8 cellular contexts compared by ENCODE assay signal in the genomic region with DNA sequence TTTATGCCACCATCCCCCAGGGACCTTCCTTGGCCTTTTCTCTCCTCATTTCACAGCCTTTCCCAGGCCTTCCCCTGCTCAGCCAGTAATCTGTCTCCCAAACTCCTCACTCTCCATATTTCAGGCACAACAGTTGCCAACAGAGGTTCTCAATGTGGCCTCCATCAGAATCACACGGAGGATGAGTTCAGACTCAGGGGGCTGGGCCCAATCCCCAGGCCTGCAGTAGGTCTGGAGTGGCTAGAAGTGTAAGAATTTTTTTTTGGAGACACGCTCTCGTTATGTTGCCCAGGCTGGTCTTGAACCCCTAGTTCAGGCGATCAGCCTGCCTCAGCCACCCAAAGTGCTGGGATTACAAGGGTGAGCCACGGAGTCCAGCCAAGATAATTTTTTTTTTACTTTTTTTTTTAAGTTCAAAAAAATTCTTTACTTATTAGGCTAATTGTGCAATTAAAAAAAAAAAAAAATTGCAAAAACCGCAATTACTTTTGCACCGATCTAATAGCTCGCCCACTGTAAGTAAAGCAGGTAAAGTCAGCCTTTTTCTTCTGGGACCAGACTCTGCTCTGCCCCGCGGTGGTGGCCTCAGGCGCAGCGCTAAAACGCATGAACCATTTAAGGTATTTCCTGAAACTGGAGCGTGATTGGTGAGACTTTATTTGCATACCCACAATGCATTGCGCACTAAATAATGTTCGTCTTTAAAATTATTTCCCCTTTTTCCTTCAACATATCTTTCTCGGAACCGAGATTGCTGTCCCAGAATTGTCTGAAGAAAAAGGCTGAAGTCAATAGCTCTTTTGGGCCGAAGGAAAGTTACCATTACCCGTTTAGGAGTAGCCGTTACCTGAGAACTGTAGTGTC. TPM values are rescaled to one million over a fixed set of nuclear protein-coding genes. Genes with fewer than 3 reads are reported as not detected.
DNase-seq lines count a peak whose midpoint lies in the region; ATAC-seq and FAIRE-seq lines count a peak whose summit lies in the region.

No MANE protein-coding gene starts in this region.

- H3K27ac Mint-ChIP-seq in CD8-positive, alpha-beta memory T cell = peak overlapping the region; percentile 99 to 100 (median 100)
- H3K27ac Mint-ChIP-seq in memory B cell = peak overlapping the region; percentile 100

- H3K4me3 Mint-ChIP-seq in CD8-positive, alpha-beta memory T cell = peak overlapping the region; percentile 89 to 100 (median 95)
- H3K4me3 Mint-ChIP-seq in memory B cell = peak overlapping the region; percentile 95

- peak overlapping the region; percentile 100 for H3K27ac ChIP-seq in CD8-positive, alpha-beta memory T cell (ENCODE audit: low read depth, low read length)
- peak overlapping the region; percentile 97 for H3K27ac ChIP-seq in effector memory CD4-positive, alpha-beta T cell (ENCODE audit: insufficient read depth, low read length, poor library complexity, severe bottlenecking)

- H3K9me3 Mint-ChIP-seq in CD8-positive, alpha-beta memory T cell = peaks cover 0 to 4% (median 0%) of the 10 kb centered on the region in 5 donors
- H3K9me3 Mint-ChIP-seq in memory B cell = no peaks in the 10 kb centered on the region

- DNase-seq in CD8-positive, alpha-beta memory T cell = peak; percentile 84 to 96 (median 94)
- peak; percentile 86 for DNase-seq in HTR-8/SVneo (ENCODE audit: insufficient read length, low spot score)
- DNase-seq in NK-92 treated with Interleukin-12 subunit alpha and Interleukin-12 subunit beta, amount 100 ng/mL, for 24 hours (lab: John Stamatoyannopoulos, UW) = peak; percentile 80
- peak; percentile 59 to 77 (median 70) for DNase-seq in activated CD8-positive, alpha-beta memory T cell treated with anti-CD3 and anti-CD28 coated beads for 48 hours (ENCODE audit: low read depth in 2 of 3, low spot score in 2 of 3)
- peak; percentile 83 to 87 (median 86) for DNase-seq in effector memory CD4-positive, alpha-beta T cell
- peak; percentile 78 to 90 for DNase-seq in memory B cell (ENCODE audit: low spot score in 2 of 2)
- DNase-seq in stimulated activated CD4-positive, alpha-beta T cell treated with anti-CD3 and anti-CD28 coated beads, TNF-alpha, amount 100 ng/mL, for 48 hours (ENCODE audit: low read depth in 3 of 3) = peak; percentile 79 to 84 (median 82)

- H3K4me1 Mint-ChIP-seq in CD8-positive, alpha-beta memory T cell = peaks cover 31 to 44% (median 40%) of the 10 kb centered on the region in 3 donors
- H3K4me1 Mint-ChIP-seq in memory B cell = peaks cover 18% of the 10 kb centered on the region

- peaks cover 23% of the 10 kb centered on the region for H3K4me1 ChIP-seq in CD8-positive, alpha-beta memory T cell (ENCODE audit: insufficient read depth, low read length)
- H3K4me1 ChIP-seq in effector memory CD4-positive, alpha-beta T cell (ENCODE audit: control insufficient read depth, insufficient read depth, low read length, poor library complexity, severe bottlenecking) = peaks cover 16% of the 10 kb centered on the region

- peaks cover 0 to 13% (median 0%) of the 10 kb centered on the region in 3 donors for H3K36me3 Mint-ChIP-seq in CD8-positive, alpha-beta memory T cell
- no peaks in the 10 kb centered on the region for H3K36me3 Mint-ChIP-seq in memory B cell

- CTCF ChIA-PET in CD8-positive, alpha-beta memory T cell (lab: Charles Lee) = interaction anchor here (0.6 to 1.5 kb wide), 13 partner anchors 8 to 243 kb away, joined by 3 to 6 read pairs (median 4); partner anchors contain the start of genes CLCN6, FBXO6, KIAA2013 and MFN2

- H3K27me3 ChIP-seq in CD8-positive, alpha-beta memory T cell (ENCODE audit: insufficient read depth, low read length, poor library complexity, severe bottlenecking) = no peaks in the 10 kb centered on the region
- no peaks in the 10 kb centered on the region for H3K27me3 ChIP-seq in effector memory CD4-positive, alpha-beta T cell (replicated peaks; ENCODE audit: control insufficient read depth, insufficient read depth, low read length, poor library complexity, severe bottlenecking)

- POLR2A ChIA-PET in CD8-positive, alpha-beta memory T cell (lab: Charles Lee) = interaction anchor here (0.6 to 3.4 kb wide), 23 partner anchors 8 to 1823 kb away, joined by 3 to 40 read pairs (median 6); partner anchors contain the start of genes AGTRAP, CLCN6, FBXO6 and KIAA2013

- no peak for FAIRE-seq in HTR-8/SVneo (lab: Jason Lieb, UNC)

- ATAC-seq in GM21367 (IDR thresholded peaks at IDR 0.05; ENCODE audit: unreplicated experiment) (peak; percentile 32), memory B cell (ENCODE audit: low read depth) (peak; percentile 53)

- H3K9me3 ChIP-seq in CD8-positive, alpha-beta memory T cell (ENCODE audit: low read length) = no peaks in the 10 kb centered on the region
- H3K9me3 ChIP-seq in effector memory CD4-positive, alpha-beta T cell (ENCODE audit: control insufficient read depth, low read length) = no peaks in the 10 kb centered on the region

- H3K4me3 ChIP-seq in CD8-positive, alpha-beta memory T cell (ENCODE audit: low read length) = peak overlapping the region; percentile 76
- H3K4me3 ChIP-seq in effector memory CD4-positive, alpha-beta T cell (ENCODE audit: insufficient read depth, low read depth, low read length, poor library complexity, severe bottlenecking) = no peak overlapping the region

- no peaks in the 10 kb centered on the region for H3K36me3 ChIP-seq in CD8-positive, alpha-beta memory T cell (ENCODE audit: insufficient read depth, low read length)
- no peaks in the 10 kb centered on the region for H3K36me3 ChIP-seq in effector memory CD4-positive, alpha-beta T cell (ENCODE audit: control insufficient read depth, insufficient read depth, low read length)

- H3K27me3 Mint-ChIP-seq in CD8-positive, alpha-beta memory T cell = peaks cover 0 to 8% of the 10 kb centered on the region in 2 donors
- H3K27me3 Mint-ChIP-seq in memory B cell = no peaks in the 10 kb centered on the region

RNA-seq across cellular contexts. Expression of gene KIAA2013, which starts 18.7 kb away (rescaled TPM):
- total RNA-seq in CD8-positive, alpha-beta memory T cell = 10 to 100 TPM; 31.3 to 33.9 TPM
- polyA plus RNA-seq in CD8-positive, alpha-beta memory T cell = 63.2 TPM

RNA-seq across cellular contexts. Expression of gene PLOD1, which starts 27.0 kb away (rescaled TPM):
- 10 to 100 TPM; 25.8 to 31.0 TPM for total RNA-seq in CD8-positive, alpha-beta memory T cell
- polyA plus RNA-seq in CD8-positive, alpha-beta memory T cell = 9.4 TPM

RNA-seq across cellular contexts. Expression of gene NPPB, which starts 48.8 kb away (rescaled TPM):
- not detected for total RNA-seq in CD8-positive, alpha-beta memory T cell
- not detected for polyA plus RNA-seq in CD8-positive, alpha-beta memory T cell

RNA-seq across cellular contexts. Expression of gene NPPA, which starts 59.9 kb away (rescaled TPM):
- total RNA-seq in CD8-positive, alpha-beta memory T cell = not detected
- polyA plus RNA-seq in CD8-positive, alpha-beta memory T cell = not detected
